ENCODE assay signal across 14 cellular contexts in the genomic region with DNA sequence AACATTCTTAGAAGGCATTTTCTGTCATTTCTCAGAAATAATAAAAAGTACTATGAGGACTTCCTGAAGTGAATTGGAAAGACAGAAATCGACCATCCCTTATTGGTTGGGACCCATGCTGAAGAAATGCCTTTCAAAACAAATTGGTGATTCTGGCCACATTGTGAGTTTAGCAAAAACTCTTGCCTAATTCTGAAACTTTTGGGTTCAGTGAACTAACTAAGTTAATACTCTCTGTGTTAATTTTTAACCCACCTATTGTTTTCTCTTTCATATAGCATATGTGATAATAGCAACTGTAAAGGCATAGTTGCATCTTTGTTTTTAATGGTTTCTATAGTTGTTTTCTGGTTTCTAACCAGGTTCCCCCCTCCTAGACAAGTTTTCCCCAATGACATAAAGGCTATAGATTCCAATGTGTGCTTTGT.
DNase-seq lines count a peak whose midpoint lies in the region; ATAC-seq and TF ChIP-seq lines count a peak whose summit lies in the region.
"Had no signal": no experiment of that assay in that cellular context is flagged by ENCODE, and none has a peak within 500 bp of the region (broad histone marks: within the 10 kb centered on the region; RNA-seq: fewer than 3 reads in every experiment).

No MANE protein-coding gene starts in this region.

- H3K27me3 ChIP-seq in A673 (replicated peaks; ENCODE audit: insufficient read depth, low read depth, low read length, poor library complexity): no peaks in the 10 kb centered on the region
- H3K27me3 ChIP-seq in neural progenitor cell: no peaks in the 10 kb centered on the region
- H3K27me3 ChIP-seq: spleen, testis had no signal

- no peaks in the 10 kb centered on the region for H3F3A ChIP-seq in neural progenitor cell (ENCODE audit: low read depth)

- H4K20me1 ChIP-seq in neural progenitor cell (ENCODE audit: low read depth): no peaks in the 10 kb centered on the region

- CTCF ChIA-PET in A673 (lab: Charles Lee): no interaction called here

- DNase-seq in left colon (no peak), A673 (ENCODE audit: low spot score) (no peak), neural progenitor cell (ENCODE audit: low spot score) (no peak)
- no peak for DNase-seq in effector memory CD8-positive, alpha-beta T cell
- DNase-seq: C1 segment of cervical spinal cord, spleen, T-cell, testis had no signal

- H3K27ac ChIP-seq in A673 (ENCODE audit: low read depth, low read length, poor library complexity, severe bottlenecking) (no peak overlapping the region), neural progenitor cell (no peak overlapping the region)
- H3K27ac ChIP-seq: coronary artery, spleen, testis had no signal

- no peak overlapping the region for H3K4me3 Mint-ChIP-seq in effector memory CD8-positive, alpha-beta T cell
- no peak overlapping the region for H3K4me3 Mint-ChIP-seq in neural progenitor cell
- H3K4me3 Mint-ChIP-seq: T-cell had no signal

- no TSS peak for BruUV-seq in A673 (replicated peaks; lab: Mats Ljungman, UMichigan)

- no peaks in the 10 kb centered on the region for H3K27me3 Mint-ChIP-seq in effector memory CD8-positive, alpha-beta T cell
- H3K27me3 Mint-ChIP-seq in neural progenitor cell (ENCODE audit: insufficient read depth, low read depth): no peaks in the 10 kb centered on the region
- H3K27me3 Mint-ChIP-seq: T-cell had no signal

- H3K9me3 ChIP-seq in A673 (ENCODE audit: low read depth, low read length, poor library complexity, severe bottlenecking) (peaks cover 5% of the 10 kb centered on the region), neural progenitor cell (ENCODE audit: low read depth) (peaks cover 7% of the 10 kb centered on the region)
- H3K9me3 ChIP-seq: testis had no signal

- H2AFZ ChIP-seq in neural progenitor cell (replicated peaks): no peak overlapping the region

- H3K4me2 ChIP-seq in neural progenitor cell: no peak overlapping the region

- no peaks in the 10 kb centered on the region for H3K79me2 ChIP-seq in neural progenitor cell (ENCODE audit: low read depth)

- ATAC-seq in GM18909 (IDR thresholded peaks at IDR 0.05; ENCODE audit: poor library complexity, unreplicated experiment): peak; percentile 81
- peak; percentile 68 for ATAC-seq in HG02571 (IDR thresholded peaks at IDR 0.05; ENCODE audit: unreplicated experiment)
- peak; percentile 87 for ATAC-seq in HG03432 (IDR thresholded peaks at IDR 0.05; ENCODE audit: unreplicated experiment)
- peak; percentile 17 for ATAC-seq in left colon
- no peak for ATAC-seq in effector memory CD8-positive, alpha-beta T cell (replicated peaks)
- ATAC-seq in HG03521 (IDR thresholded peaks at IDR 0.05; ENCODE audit: unreplicated experiment): no peak
- ATAC-seq: T-cell had no signal

- H3K36me3 ChIP-seq in A673 (ENCODE audit: insufficient read depth, low read length, poor library complexity, severe bottlenecking) (no peaks in the 10 kb centered on the region), neural progenitor cell (no peaks in the 10 kb centered on the region)
- H3K36me3 ChIP-seq: spleen had no signal

- no peak overlapping the region for H3K27ac Mint-ChIP-seq in effector memory CD8-positive, alpha-beta T cell
- H3K27ac Mint-ChIP-seq in neural progenitor cell: no peak overlapping the region
- H3K27ac Mint-ChIP-seq: T-cell had no signal

- H3K4me1 ChIP-seq in A673 (ENCODE audit: insufficient read depth, low read length, poor library complexity, severe bottlenecking) (no peaks in the 10 kb centered on the region), neural progenitor cell (no peaks in the 10 kb centered on the region)
- H3K4me1 ChIP-seq: spleen, testis had no signal

- peaks cover 7 to 8% of the 10 kb centered on the region in 2 donors for H3K9me3 Mint-ChIP-seq in effector memory CD8-positive, alpha-beta T cell
- peaks cover 8% of the 10 kb centered on the region for H3K9me3 Mint-ChIP-seq in neural progenitor cell

- H3K4me1 Mint-ChIP-seq in effector memory CD8-positive, alpha-beta T cell (ENCODE audit: low read depth in 2 of 2): no peaks in the 10 kb centered on the region
- H3K4me1 Mint-ChIP-seq in neural progenitor cell: peaks cover 4% of the 10 kb centered on the region
- H3K4me1 Mint-ChIP-seq: T-cell had no signal

- POLR2A ChIA-PET in A673 (lab: Charles Lee; ENCODE audit: low non-redundant PET): no interaction called here

- no peak overlapping the region for H3K4me3 ChIP-seq in A673 (ENCODE audit: low read depth, low read length, poor library complexity, severe bottlenecking)
- H3K4me3 ChIP-seq in neural progenitor cell: no peak overlapping the region
- H3K4me3 ChIP-seq: coronary artery, lung, spleen, testis had no signal

- TF ChIP-seq CTCF in A673 (conservative IDR thresholded peaks at IDR 0.05; ENCODE audit: low read depth, low read length) (no peak), neural progenitor cell (IDR thresholded peaks at IDR 0.05) (no peak)

- H3K36me3 Mint-ChIP-seq in effector memory CD8-positive, alpha-beta T cell (ENCODE audit: insufficient read depth): no peaks in the 10 kb centered on the region
- peaks cover 2% of the 10 kb centered on the region for H3K36me3 Mint-ChIP-seq in neural progenitor cell
- H3K36me3 Mint-ChIP-seq: T-cell had no signal

- H3K9ac ChIP-seq in neural progenitor cell: no peak overlapping the region

- intact Hi-C loops in left colon (cut with DNase I, micrococcal nuclease) (no loop called here), A673 (cut with micrococcal nuclease; ENCODE audit: unreplicated experiment) (no loop called here)

Comparison
In these comparisons a context has a peak if more than half of its experiments do, and no peak if none do; other contexts are left out.
1. ATAC-seq: peak in GM18909 (single experiment), HG02571 (single experiment), HG03432 (single experiment) and left colon (single experiment); none in effector memory CD8-positive, alpha-beta T cell (single experiment) and HG03521 (single experiment).